Comparison of ENCODE assay signal across 8 cellular contexts in genomic region chr9:136051568-136052432, GRCh38. TPM values are rescaled to one million over a fixed set of nuclear protein-coding genes. Genes with fewer than 3 reads are reported as not detected.
DNase-seq lines count a peak whose midpoint lies in the region; ATAC-seq and TF ChIP-seq lines count a peak whose summit lies in the region.

No MANE protein-coding gene starts in this region.

- intact Hi-C loops in A673 (cut with micrococcal nuclease; ENCODE audit: unreplicated experiment): loop anchor here (5.0 kb wide), 1 partner anchor 84 kb away; no protein-coding TSS in a partner anchor

- no TSS peak for BruUV-seq in A673 (replicated peaks; lab: Mats Ljungman, UMichigan)

- no peak for TF ChIP-seq CTCF in A673 (conservative IDR thresholded peaks at IDR 0.05; ENCODE audit: low read depth, low read length)
- no peak for TF ChIP-seq CTCF in GM13976 (IDR thresholded peaks at IDR 0.05; ENCODE audit: borderline replicate concordance, control extremely low read depth, extremely low read depth, insufficient read depth, missing control alignments)
- no peak for TF ChIP-seq CTCF in astrocyte of the cerebellum (IDR thresholded peaks at IDR 0.05; ENCODE audit: low read depth, low read length, missing control alignments)
- TF ChIP-seq CTCF in right atrium auricular region (IDR thresholded peaks at IDR 0.05): no peak
- TF ChIP-seq CTCF in osteoblast (IDR thresholded peaks at IDR 0.05; ENCODE audit: extremely low read depth, low read depth, low read length): no peak

- peaks cover 28% of the 10 kb centered on the region for H4K20me1 ChIP-seq in osteoblast (ENCODE audit: insufficient read depth, low read length)

- H3K9me3 ChIP-seq in A673 (ENCODE audit: low read depth, low read length, poor library complexity, severe bottlenecking): no peaks in the 10 kb centered on the region
- no peaks in the 10 kb centered on the region for H3K9me3 ChIP-seq in right atrium auricular region
- H3K9me3 ChIP-seq in osteoblast (ENCODE audit: low read depth, low read length): no peaks in the 10 kb centered on the region

- no peak for ATAC-seq in GM21423 (IDR thresholded peaks at IDR 0.05; ENCODE audit: unreplicated experiment)

- peak overlapping the region; percentile 97 for H3K27ac ChIP-seq in A673 (ENCODE audit: low read depth, low read length, poor library complexity, severe bottlenecking)
- peak overlapping the region; percentile 60 to 79 for H3K27ac ChIP-seq in right atrium auricular region
- H3K27ac ChIP-seq in osteoblast (ENCODE audit: low read depth, low read length): peak overlapping the region; percentile 80

- no peaks in the 10 kb centered on the region for H3K27me3 ChIP-seq in A673 (replicated peaks; ENCODE audit: insufficient read depth, low read depth, low read length, poor library complexity)
- H3K27me3 ChIP-seq in right atrium auricular region: no peaks in the 10 kb centered on the region
- no peaks in the 10 kb centered on the region for H3K27me3 ChIP-seq in osteoblast (ENCODE audit: insufficient read depth, low read length)

- H2AFZ ChIP-seq in osteoblast (ENCODE audit: low read length): no peak overlapping the region

- CTCF ChIA-PET in A673 (lab: Charles Lee): no interaction called here

- H3K4me2 ChIP-seq in osteoblast (ENCODE audit: insufficient read depth, low read length): peak overlapping the region; percentile 81

- peaks cover 10% of the 10 kb centered on the region for H3K36me3 ChIP-seq in A673 (ENCODE audit: insufficient read depth, low read length, poor library complexity, severe bottlenecking)
- peaks cover 21% of the 10 kb centered on the region for H3K36me3 ChIP-seq in right atrium auricular region
- peaks cover 10% of the 10 kb centered on the region for H3K36me3 ChIP-seq in osteoblast (ENCODE audit: insufficient read depth, low read length)

- H3K4me1 ChIP-seq in A673 (ENCODE audit: insufficient read depth, low read length, poor library complexity, severe bottlenecking): peaks cover 83% of the 10 kb centered on the region
- peaks cover 0 to 75% of the 10 kb centered on the region in 2 donors for H3K4me1 ChIP-seq in right atrium auricular region
- peaks cover 19% of the 10 kb centered on the region for H3K4me1 ChIP-seq in osteoblast (ENCODE audit: insufficient read depth, low read length)

- H3K79me2 ChIP-seq in osteoblast (ENCODE audit: insufficient read depth, low read length): peaks cover 74% of the 10 kb centered on the region

- peak overlapping the region; percentile 96 for H3K4me3 ChIP-seq in A673 (ENCODE audit: low read depth, low read length, poor library complexity, severe bottlenecking)
- H3K4me3 ChIP-seq in astrocyte of the cerebellum (ENCODE audit: low read depth, low read length): peak overlapping the region; percentile 56
- peak overlapping the region; percentile 38 to 63 for H3K4me3 ChIP-seq in right atrium auricular region
- H3K4me3 ChIP-seq in osteoblast (ENCODE audit: insufficient read depth, low read length): peak overlapping the region; percentile 79

- POLR2A ChIA-PET in A673 (lab: Charles Lee; ENCODE audit: low non-redundant PET): no interaction called here

- peak; percentile 96 for DNase-seq in A673 (ENCODE audit: low spot score)
- DNase-seq in GM13976 (ENCODE audit: low spot score): peak; percentile 39
- DNase-seq in NCI-H345 treated with DMSO at 0.1 percent for 48 hours (lab: John Stamatoyannopoulos, UW; ENCODE audit: unreplicated experiment): peak; percentile 75
- DNase-seq in astrocyte of the cerebellum (ENCODE audit: low read depth): peak; percentile 80
- peak; percentile 66 for DNase-seq in right atrium auricular region (ENCODE audit: low spot score)
- peak; percentile 99 for DNase-seq in osteoblast (ENCODE audit: insufficient read length, low spot score, missing footprints)
- DNase-seq in NK-92 treated with Interleukin-12 subunit alpha and Interleukin-12 subunit beta, amount 100 ng/mL, for 24 hours (lab: John Stamatoyannopoulos, UW): no peak

- in situ Hi-C loops in GM13976 (cut with MboI; ENCODE audit: low sequenced_read_pairs, unreplicated experiment) (no loop called here), astrocyte of the cerebellum (cut with HindIII; ENCODE audit: low sequenced_read_pairs) (no loop called here)

RNA-seq across cellular contexts. Expression of gene NACC2, which starts 43.3 kb away (rescaled TPM):
- total RNA-seq in A673 (2021): 19.5 and 22.7 TPM in 2 replicates
- total RNA-seq in right atrium auricular region: 10 to 100 TPM; 49.1 to 55.5 TPM
- 25.3 and 32.9 TPM in 2 replicates for total RNA-seq in osteoblast
